In the genomic region with DNA sequence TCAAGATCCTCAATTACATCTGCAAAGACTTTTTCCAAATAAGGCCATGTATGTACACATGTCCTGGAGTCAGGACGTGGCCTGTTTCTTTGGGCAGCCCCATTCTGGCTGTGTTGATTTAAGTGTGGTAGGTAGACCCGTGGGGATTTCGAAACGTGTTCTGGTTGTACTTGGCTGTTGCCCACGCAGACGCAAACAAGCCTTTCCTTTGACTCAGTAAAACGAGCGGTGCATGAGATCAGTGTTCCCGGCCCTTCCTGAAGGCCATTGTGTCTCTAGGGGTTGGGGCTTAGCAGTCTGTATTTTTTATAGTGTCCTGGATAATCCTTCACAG, we compare ENCODE assay signal across 7 cellular contexts.
DNase-seq lines count a peak whose midpoint lies in the region; ATAC-seq and TF ChIP-seq lines count a peak whose summit lies in the region.

No MANE protein-coding gene starts in this region.

- no peak for TF ChIP-seq EP300 in stomach (IDR thresholded peaks at IDR 0.05)

- TF ChIP-seq CTCF in heart right ventricle (IDR thresholded peaks at IDR 0.05) (no peak), stomach (IDR thresholded peaks at IDR 0.05) (no peak)

- H3K36me3 ChIP-seq in H7 (replicated peaks; ENCODE audit: control insufficient read depth, insufficient read depth, low read length) (peaks cover 7% of the 10 kb centered on the region), SK-N-MC (ENCODE audit: insufficient read depth, low read length) (peaks cover 13% of the 10 kb centered on the region), heart right ventricle (peaks cover 0 to 49% (median 11%) of the 10 kb centered on the region in 9 donors), stomach (peaks cover 24 to 47% (median 44%) of the 10 kb centered on the region in 4 donors)

- intact Hi-C loops in heart right ventricle (cut with DNase I) (loop anchor here in 6 of 10 donors (5.0 to 10.0 kb wide), 7 partner anchors 63 to 1477 kb away; a partner anchor contains a TSS), stomach (cut with DNase I; ENCODE audit: low total_unique reads) (no loop called here)

- 35 to 52% methylated on average over 9 of the region's 9 CpGs for WGBS in heart right ventricle, 2 donors
- 17 to 34% (median 18%) methylated on average over 9 of the region's 9 CpGs for WGBS in stomach, 5 donors

- H3K9ac ChIP-seq in SK-N-MC (ENCODE audit: insufficient read length): no peak overlapping the region

- H3K4me3 ChIP-seq in H7 (ENCODE audit: insufficient read depth, low read depth, low read length) (no peak overlapping the region), SK-N-MC (no peak overlapping the region), heart right ventricle (no peak overlapping the region), stomach (no peak overlapping the region)

- DNase-seq in H7: peak; percentile 32
- no peak for DNase-seq in SK-N-MC (ENCODE audit: low read depth, low spot score)
- DNase-seq in heart right ventricle: peak in 1 of 2 donors; percentile 39
- DNase-seq in stomach: peak; percentile 76
- DNase-seq in HuH-7.5 (ENCODE audit: low spot score): no peak

- H3K9me3 ChIP-seq in SK-N-MC (ENCODE audit: low read depth, low read length) (no peaks in the 10 kb centered on the region), heart right ventricle (no peaks in the 10 kb centered on the region), stomach (no peaks in the 10 kb centered on the region)

- ATAC-seq in heart right ventricle: peak; percentile 40 to 78 (median 62)
- no peak for ATAC-seq in HG03520 (IDR thresholded peaks at IDR 0.05; ENCODE audit: unreplicated experiment)
- no peak for ATAC-seq in HG03280 (IDR thresholded peaks at IDR 0.05; ENCODE audit: unreplicated experiment)

- H3K4me1 ChIP-seq in heart right ventricle: peaks cover 7 to 39% (median 22%) of the 10 kb centered on the region in 9 donors
- peaks cover 22 to 31% (median 27%) of the 10 kb centered on the region in 4 donors for H3K4me1 ChIP-seq in stomach

- no peak for TF ChIP-seq POLR2A in stomach (IDR thresholded peaks at IDR 0.05)

- H3K27me3 ChIP-seq in H7 (ENCODE audit: control insufficient read depth, insufficient read depth, low read length): no peaks in the 10 kb centered on the region
- H3K27me3 ChIP-seq in heart right ventricle: no peaks in the 10 kb centered on the region
- no peaks in the 10 kb centered on the region for H3K27me3 ChIP-seq in stomach

- H3K27ac ChIP-seq in SK-N-MC (peak overlapping the region; percentile 2; the same call in 1 of the 2 replicates), heart right ventricle (peak overlapping the region in 7 of 10 donors; percentile 1 to 72 (median 28)), stomach (peak overlapping the region in 4 of 5 donors; percentile 61 to 84 (median 67))

Comparison
In these comparisons a context has a peak if more than half of its experiments do, and no peak if none do; other contexts are left out.
1. DNase-seq: peak in H7 (single experiment) and stomach (single experiment); none in SK-N-MC (single experiment) and HuH-7.5 (single experiment).
2. H3K27ac ChIP-seq: peak in every context shown above with its lines; median percentile 67 in stomach; 28 in heart right ventricle; 2 in SK-N-MC.
3. ATAC-seq: peak in heart right ventricle (8 of 8); none in HG03520 (single experiment) and HG03280 (single experiment).